In genomic region chr4:667545-667925, GRCh38 we compare ENCODE assay signal across 32 cellular contexts. TPM values are rescaled to one million over a fixed set of nuclear protein-coding genes. Genes with fewer than 3 reads are reported as not detected.
"Had no signal": no experiment of that assay in that cellular context is flagged by ENCODE, and none has a peak within 500 bp of the region (broad histone marks: within the 10 kb centered on the region; RNA-seq: fewer than 3 reads in every experiment).

No MANE protein-coding gene starts in this region.

- H3K4me1 ChIP-seq: prostate gland, uterus had no signal

- H3K4me3 ChIP-seq: hepatocyte, ovary, prostate gland, right atrium auricular region, stomach, testis, uterus had no signal

- H3K4me3 Mint-ChIP-seq: activated CD4-positive, alpha-beta T cell treated with anti-CD3 and anti-CD28 coated beads, Interleukin-2, amount 10 ng/mL, durations not matched to agents 24 days and 14 days; activated CD8-positive, alpha-beta memory T cell treated with anti-CD3 and anti-CD28 coated beads, Interleukin-2, amount 10 ng/mL, durations not matched to agents 7 days and 5 days; activated CD8-positive, alpha-beta T cell treated with anti-CD3 and anti-CD28 coated beads for 36 hours; activated naive CD4-positive, alpha-beta T cell treated with anti-CD3 and anti-CD28 coated beads, Interleukin-2, amount 50 U/mL, for 24 hours; immature natural killer cell; mesothelial cell of epicardium; stimulated activated effector memory CD8-positive, alpha-beta T cell treated with anti-CD3 and anti-CD28 coated beads, Interleukin-12 subunit alpha, Interleukin-12 subunit beta, amount 100 ng/mL, for 72 hours; T-helper 2 cell treated with Interferon-gamma antibody and Interleukin-4, amounts not matched to agents 5 μg/mL and 100 μg/mL, for 36 hours had no signal

- H3K4me1 Mint-ChIP-seq: brain had no signal

- H3K27ac ChIP-seq: hepatocyte, neutrophil, ovary, prostate gland, right atrium auricular region, stomach, testis, uterus, VCaP had no signal

- ATAC-seq: activated CD4-positive, CD25-positive, alpha-beta regulatory T cell treated with anti-CD3 and anti-CD28 coated beads, Interleukin-2, amount 50 U/mL, for 24 hours; activated CD8-positive, alpha-beta memory T cell treated with anti-CD3 and anti-CD28 coated beads, Interleukin-2, amount 10 ng/mL, durations not matched to agents 7 days and 5 days; activated CD8-positive, alpha-beta T cell treated with anti-CD3 and anti-CD28 coated beads for 36 hours; esophagus mucosa; left lobe of liver; naive thymus-derived CD8-positive, alpha-beta T cell; stimulated activated effector memory CD8-positive, alpha-beta T cell treated with anti-CD3 and anti-CD28 coated beads, Interleukin-12 subunit alpha, Interleukin-12 subunit beta, amount 100 ng/mL, for 72 hours had no signal

- H3K36me3 ChIP-seq: ovary, uterus had no signal

- H3K9me3 Mint-ChIP-seq: activated CD4-positive, alpha-beta T cell treated with anti-CD3 and anti-CD28 coated beads, Interleukin-2, amount 10 ng/mL, durations not matched to agents 24 days and 14 days; activated CD8-positive, alpha-beta T cell treated with anti-CD3 and anti-CD28 coated beads for 36 hours; activated naive CD4-positive, alpha-beta T cell treated with anti-CD3 and anti-CD28 coated beads, Interleukin-2, amount 50 U/mL, for 24 hours; brain; immature natural killer cell; mesothelial cell of epicardium; naive thymus-derived CD8-positive, alpha-beta T cell; stimulated activated effector memory CD8-positive, alpha-beta T cell treated with anti-CD3 and anti-CD28 coated beads, Interleukin-12 subunit alpha, Interleukin-12 subunit beta, amount 100 ng/mL, for 72 hours; T-helper 2 cell treated with Interferon-gamma antibody and Interleukin-4, amounts not matched to agents 5 μg/mL and 100 μg/mL, for 36 hours had no signal

- H3K9me3 ChIP-seq: neutrophil, ovary, prostate gland, right atrium auricular region, stomach, testis, uterus had no signal

- H3K27me3 ChIP-seq: hepatocyte, neutrophil, ovary, right atrium auricular region, testis, uterus had no signal

- DNase-seq: activated CD4-positive, alpha-beta T cell treated with anti-CD3 and anti-CD28 coated beads, Interleukin-2, amount 10 ng/mL, durations not matched to agents 24 days and 14 days; activated CD8-positive, alpha-beta memory T cell treated with anti-CD3 and anti-CD28 coated beads, Interleukin-2, amount 10 ng/mL, durations not matched to agents 7 days and 5 days; activated CD8-positive, alpha-beta T cell treated with anti-CD3 and anti-CD28 coated beads for 36 hours; activated gamma-delta T cell treated with Interleukin-2 at 50 U/mL for 16 hours; anterior cingulate cortex; caudate nucleus; dermis blood vessel endothelial cell; effector CD8-positive, alpha-beta T cell; foreskin melanocyte; immature natural killer cell; mammary epithelial cell; ovary; stimulated activated CD4-positive, alpha-beta T cell treated with anti-CD3 and anti-CD28 coated beads, Interleukin-12 subunit alpha, Interleukin-12 subunit beta, amount 100 ng/mL, for 4 hours; stimulated activated CD4-positive, alpha-beta T cell treated with anti-CD3 and anti-CD28 coated beads, Interleukin-1b, Interleukin-23, amount 100 ng/mL, for 48 hours; stomach; testis; trophoblast cell; uterus had no signal

- H3K36me3 Mint-ChIP-seq: activated naive CD4-positive, alpha-beta T cell treated with anti-CD3 and anti-CD28 coated beads, Interleukin-2, amount 50 U/mL, for 24 hours had no signal

- H3K27ac Mint-ChIP-seq: activated CD4-positive, alpha-beta T cell treated with anti-CD3 and anti-CD28 coated beads, Interleukin-2, amount 10 ng/mL, durations not matched to agents 24 days and 14 days; activated CD8-positive, alpha-beta memory T cell treated with anti-CD3 and anti-CD28 coated beads, Interleukin-2, amount 10 ng/mL, durations not matched to agents 7 days and 5 days; activated CD8-positive, alpha-beta T cell treated with anti-CD3 and anti-CD28 coated beads for 36 hours; activated naive CD4-positive, alpha-beta T cell treated with anti-CD3 and anti-CD28 coated beads, Interleukin-2, amount 50 U/mL, for 24 hours; brain; mesothelial cell of epicardium; stimulated activated effector memory CD8-positive, alpha-beta T cell treated with anti-CD3 and anti-CD28 coated beads, Interleukin-12 subunit alpha, Interleukin-12 subunit beta, amount 100 ng/mL, for 72 hours; T-helper 2 cell treated with Interferon-gamma antibody and Interleukin-4, amounts not matched to agents 5 μg/mL and 100 μg/mL, for 36 hours had no signal

- H3K27me3 Mint-ChIP-seq: activated CD4-positive, alpha-beta T cell treated with anti-CD3 and anti-CD28 coated beads, Interleukin-2, amount 10 ng/mL, durations not matched to agents 24 days and 14 days; activated CD8-positive, alpha-beta memory T cell treated with anti-CD3 and anti-CD28 coated beads, Interleukin-2, amount 10 ng/mL, durations not matched to agents 7 days and 5 days; activated CD8-positive, alpha-beta T cell treated with anti-CD3 and anti-CD28 coated beads for 36 hours; activated naive CD4-positive, alpha-beta T cell treated with anti-CD3 and anti-CD28 coated beads, Interleukin-2, amount 50 U/mL, for 24 hours; naive thymus-derived CD8-positive, alpha-beta T cell had no signal

RNA-seq across cellular contexts. Expression of gene SLC49A3, which starts 21.4 kb away (rescaled TPM):
- polyA plus RNA-seq: mammary epithelial cell had no signal

RNA-seq across cellular contexts. Expression of gene PDE6B, which starts 42.2 kb away (rescaled TPM):
- polyA plus RNA-seq: mammary epithelial cell had no signal
